15 cellular contexts compared by ENCODE assay signal in genomic region chr20:61784801-61785566, GRCh38.
DNase-seq lines count a peak whose midpoint lies in the region; ATAC-seq and TF ChIP-seq lines count a peak whose summit lies in the region.
"Had no signal": no experiment of that assay in that cellular context is flagged by ENCODE, and none has a peak within 500 bp of the region (broad histone marks: within the 10 kb centered on the region; RNA-seq: fewer than 3 reads in every experiment).

No MANE protein-coding gene starts in this region.

- intact Hi-C loops in left ventricle myocardium superior (cut with micrococcal nuclease): no loop called here
- intact Hi-C loops in cardiac septum (cut with DNase I): no loop called here
- intact Hi-C loops in upper lobe of right lung (cut with DNase I): no loop called here
- intact Hi-C loops in ascending aorta (cut with DNase I): no loop called here

- no peak overlapping the region for H2AFZ ChIP-seq in neuronal stem cell (ENCODE audit: low read length)
- H2AFZ ChIP-seq: GM23248 had no signal

- H2BK15ac ChIP-seq in neuronal stem cell (ENCODE audit: low read length): peak overlapping the region; percentile 86

- no peak overlapping the region for H2BK12ac ChIP-seq in neuronal stem cell (ENCODE audit: low read length)

- no peak overlapping the region for H3K27ac Mint-ChIP-seq in chondrocyte (ENCODE audit: unreplicated experiment)
- H3K27ac Mint-ChIP-seq: CD4-positive, alpha-beta T cell had no signal

- peaks cover 1% of the 10 kb centered on the region for H3K36me3 Mint-ChIP-seq in chondrocyte (ENCODE audit: low read depth)

- no peaks in the 10 kb centered on the region for H3K27me3 ChIP-seq in neuronal stem cell (ENCODE audit: control insufficient read depth in 3 of 3, insufficient read depth in 3 of 3, low read depth in 1 of 3, low read length in 3 of 3)
- no peaks in the 10 kb centered on the region for H3K27me3 ChIP-seq in upper lobe of right lung
- no peaks in the 10 kb centered on the region for H3K27me3 ChIP-seq in ascending aorta

- H3K79me1 ChIP-seq in neuronal stem cell (ENCODE audit: low read depth, low read length): no peaks in the 10 kb centered on the region

- H4K8ac ChIP-seq in neuronal stem cell (ENCODE audit: low read depth, low read length): peak overlapping the region; percentile 23

- H3K4me1 Mint-ChIP-seq in chondrocyte (ENCODE audit: low read depth): no peaks in the 10 kb centered on the region

- no CpG with 5 or more reads among the region's 18 CpGs for WGBS in neuronal stem cell (ENCODE audit: extremely low coverage in 2 of 2, insufficient read length in 2 of 2, insufficient replicate concordance in 1 of 2), 2 donors

- peaks cover 23% of the 10 kb centered on the region for H3K27me3 Mint-ChIP-seq in chondrocyte (ENCODE audit: low read depth)

- H3K23ac ChIP-seq in neuronal stem cell (ENCODE audit: low read depth, low read length, poor library complexity): peak overlapping the region; percentile 56

- H3K4me2 ChIP-seq in neuronal stem cell (ENCODE audit: insufficient read depth, low read length, poor library complexity, severe bottlenecking): no peak overlapping the region

- peaks cover 16% of the 10 kb centered on the region for H3K9me3 Mint-ChIP-seq in chondrocyte (ENCODE audit: low read depth)

- ATAC-seq in left ventricle myocardium superior: no peak
- ATAC-seq in upper lobe of right lung: peak; percentile 20

- H3K9me3 ChIP-seq in neuronal stem cell (replicated peaks in 1 of 2; ENCODE audit: control insufficient read depth in 2 of 2, insufficient read depth in 1 of 2, low read depth in 1 of 2, low read length in 2 of 2) (peaks cover 0 to 1% of the 10 kb centered on the region in 2 donors), upper lobe of right lung (peaks cover 5% of the 10 kb centered on the region), ascending aorta (no peaks in the 10 kb centered on the region)

- H3K27ac ChIP-seq in neuronal stem cell (replicated peaks; ENCODE audit: low read length): no peak overlapping the region
- H3K27ac ChIP-seq in upper lobe of right lung: no peak overlapping the region
- no peak overlapping the region for H3K27ac ChIP-seq in ascending aorta
- H3K27ac ChIP-seq: 22Rv1, GM23248 had no signal

- peak overlapping the region; percentile 83 for H2BK5ac ChIP-seq in neuronal stem cell (ENCODE audit: low read length)

- H3K4me3 Mint-ChIP-seq in chondrocyte (ENCODE audit: unreplicated experiment): no peak overlapping the region
- H3K4me3 Mint-ChIP-seq: CD4-positive, alpha-beta T cell had no signal

- H3K36me3 ChIP-seq in neuronal stem cell (replicated peaks in 1 of 2; ENCODE audit: control insufficient read depth in 2 of 2, insufficient read depth in 2 of 2, low read length in 2 of 2): no peaks in the 10 kb centered on the region
- H3K36me3 ChIP-seq in upper lobe of right lung: no peaks in the 10 kb centered on the region
- no peaks in the 10 kb centered on the region for H3K36me3 ChIP-seq in ascending aorta

- H4K91ac ChIP-seq in neuronal stem cell (ENCODE audit: low read depth, low read length, poor library complexity): peak overlapping the region; percentile 35

- H3K4ac ChIP-seq in neuronal stem cell (ENCODE audit: low read length): no peak overlapping the region

- H2BK120ac ChIP-seq in neuronal stem cell (ENCODE audit: low read depth, low read length): peak overlapping the region; percentile 29

- peaks cover 0 to 9% of the 10 kb centered on the region in 2 donors for H3K4me1 ChIP-seq in neuronal stem cell (ENCODE audit: control insufficient read depth in 2 of 2, insufficient read depth in 1 of 2, low read depth in 1 of 2, low read length in 2 of 2)
- no peaks in the 10 kb centered on the region for H3K4me1 ChIP-seq in upper lobe of right lung
- no peaks in the 10 kb centered on the region for H3K4me1 ChIP-seq in ascending aorta

- H3K4me3 ChIP-seq in neuronal stem cell (ENCODE audit: low read length in 2 of 2) (no peak overlapping the region), upper lobe of right lung (no peak overlapping the region), ascending aorta (no peak overlapping the region)
- H3K4me3 ChIP-seq: GM23248 had no signal

- peak overlapping the region; percentile 97 for H3K14ac ChIP-seq in neuronal stem cell (ENCODE audit: low read length)

- DNase-seq in left ventricle myocardium superior: peak; percentile 13
- no peak for DNase-seq in cardiac septum (ENCODE audit: low spot score)
- peak; percentile 65 for DNase-seq in chondrocyte (ENCODE audit: low spot score)
- no peak for DNase-seq in neuronal stem cell (ENCODE audit: low spot score)
- DNase-seq in upper lobe of right lung: no peak
- DNase-seq in ascending aorta (ENCODE audit: low spot score in 2 of 2): no peak
- DNase-seq in NK-92 (lab: John Stamatoyannopoulos, UW; ENCODE audit: unreplicated experiment): no peak
- no peak for DNase-seq in DMS153 (lab: John Stamatoyannopoulos, UW)
- DNase-seq: Calu3; CD4-positive, alpha-beta T cell; DMS 273 treated with DMSO at 0.1 percent for 48 hours; DMS79; GM23248; H7 had no signal

- H2AK5ac ChIP-seq in neuronal stem cell (ENCODE audit: low read depth, low read length): peak overlapping the region; percentile 97

- peak overlapping the region; percentile 87 for H3K18ac ChIP-seq in neuronal stem cell (ENCODE audit: low read length)

- TF ChIP-seq CTCF in chondrocyte (IDR thresholded peaks at IDR 0.05) (no peak), upper lobe of right lung (IDR thresholded peaks at IDR 0.05) (no peak), ascending aorta (IDR thresholded peaks at IDR 0.05) (no peak)

- H3K9ac ChIP-seq in neuronal stem cell (ENCODE audit: low read depth, low read length, poor library complexity): no peak overlapping the region
- H3K9ac ChIP-seq: GM23248 had no signal

Comparison
In these comparisons a context has a peak if more than half of its experiments do, and no peak if none do; other contexts are left out.
1. DNase-seq: peak in left ventricle myocardium superior (single experiment) and chondrocyte (single experiment); none in cardiac septum (single experiment), neuronal stem cell (single experiment), upper lobe of right lung (single experiment), ascending aorta (0 of 2), NK-92 (single experiment) and DMS153 (single experiment).